ENCODE assay signal across 8 cellular contexts in the genomic region with DNA sequence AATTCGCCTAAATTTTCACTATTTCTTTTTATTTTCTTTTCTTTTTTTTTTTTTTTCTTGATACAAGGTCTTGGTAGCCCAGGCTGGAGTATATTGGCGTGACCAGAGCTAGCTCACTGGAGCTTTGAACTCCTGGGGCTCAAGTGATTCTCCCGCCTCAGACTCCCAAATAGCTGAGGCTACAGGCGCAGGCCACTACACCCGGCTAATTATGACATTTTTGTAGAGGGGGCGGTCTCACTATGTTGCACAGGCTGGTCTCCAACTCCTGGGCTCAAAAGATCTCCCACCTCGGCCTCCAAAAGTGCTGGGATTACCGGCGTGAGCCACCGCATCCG. TPM values are rescaled to one million over a fixed set of nuclear protein-coding genes. Genes with fewer than 3 reads are reported as not detected.
A peak's percentile ranks its signal among the peaks of the same experiment; 100 is the strongest.
DNase-seq lines count a peak whose midpoint lies in the region; ATAC-seq, FAIRE-seq and TF ChIP-seq lines count a peak whose summit lies in the region.

No MANE protein-coding gene starts in this region.

- H3K27ac ChIP-seq in SK-N-MC = no peak overlapping the region

- DNase-seq in SK-N-MC (ENCODE audit: low read depth, low spot score) (no peak), fibroblast of mammary gland (ENCODE audit: low read depth) (no peak), sciatic nerve (ENCODE audit: low spot score) (no peak), activated gamma-delta T cell treated with Interleukin-2 at 50 U/mL for 16 hours (no peak), H54 (ENCODE audit: insufficient read length, low spot score) (no peak)
- no peak for DNase-seq in stimulated activated naive CD4-positive, alpha-beta T cell treated with Interleukin-2 at 50 U/mL for 16 hours (lab: John Stamatoyannopoulos, UW)

- intact Hi-C loops in sciatic nerve (cut with DNase I) = no loop called here

- no peaks in the 10 kb centered on the region for H3K9me3 ChIP-seq in SK-N-MC (ENCODE audit: low read depth, low read length)

- FAIRE-seq in H54 (lab: Jason Lieb, UNC) = no peak

- TF ChIP-seq CTCF in fibroblast of mammary gland (conservative IDR thresholded peaks at IDR 0.05; ENCODE audit: control insufficient read depth, insufficient read depth, low read depth, low read length) = no peak

- H3K9ac ChIP-seq in SK-N-MC (ENCODE audit: insufficient read length) = peak overlapping the region; percentile 97

- no peak for TF ChIP-seq POLR2A in H54 (IDR thresholded peaks at IDR 0.05; ENCODE audit: low read depth, low read length)

- H3K36me3 ChIP-seq in SK-N-MC (ENCODE audit: insufficient read depth, low read length) = no peaks in the 10 kb centered on the region

- ATAC-seq in GM18907 (IDR thresholded peaks at IDR 0.05; ENCODE audit: unreplicated experiment) (peak; percentile 6), sciatic nerve (peak; percentile 25), HG03196 (IDR thresholded peaks at IDR 0.05; ENCODE audit: unreplicated experiment) (no peak)

- H3K4me3 ChIP-seq in SK-N-MC = peak overlapping the region; percentile 98
- H3K4me3 ChIP-seq in fibroblast of mammary gland (ENCODE audit: control insufficient read depth, low read depth, low read length) = peak overlapping the region; percentile 67

RNA-seq across cellular contexts. Expression of a gene that starts 37.3 kb away (rescaled TPM):
- 109 TPM for total RNA-seq in sciatic nerve
